In the genomic region with DNA sequence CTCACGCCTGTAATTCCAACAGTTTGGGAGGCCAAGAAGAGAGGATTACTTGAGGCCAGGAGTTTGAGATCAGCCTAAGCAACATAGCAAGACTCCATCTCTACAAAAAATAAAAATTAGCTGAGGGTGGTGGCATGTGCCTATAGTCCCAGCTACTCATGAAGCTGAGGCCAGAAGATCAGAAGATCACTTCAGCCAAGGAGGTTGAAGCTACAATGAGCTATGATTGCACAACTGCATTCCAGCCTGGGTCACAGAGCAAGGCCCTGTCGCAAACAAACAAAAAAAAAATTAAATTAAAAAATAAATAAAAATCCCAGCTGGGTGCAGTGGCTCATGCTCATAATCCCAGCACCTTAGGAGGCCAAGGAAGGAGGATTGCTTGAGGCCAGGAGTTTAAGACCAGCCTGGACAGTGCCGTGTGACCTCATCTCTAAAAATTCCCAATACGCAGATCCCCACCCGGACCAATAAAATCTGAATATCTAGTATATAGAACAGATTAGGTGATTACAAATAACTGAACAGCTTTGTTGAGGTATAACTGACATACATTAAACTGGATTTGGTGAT, we compare ENCODE assay signal across 19 cellular contexts. TPM values are rescaled to one million over a fixed set of nuclear protein-coding genes. Genes with fewer than 3 reads are reported as not detected.
DNase-seq lines count a peak whose midpoint lies in the region; ATAC-seq, FAIRE-seq and TF ChIP-seq lines count a peak whose summit lies in the region.
"Had no signal": no experiment of that assay in that cellular context is flagged by ENCODE, and none has a peak within 500 bp of the region (broad histone marks: within the 10 kb centered on the region; RNA-seq: fewer than 3 reads in every experiment).

No MANE protein-coding gene starts in this region.

- 65% methylated on average over 5 of the region's 5 CpGs for whole genome bisulfite sequencing in HepG2 (ENCODE audit: low lambda C conversion rate)

- FAIRE-seq in HepG2 (lab: Jason Lieb, UNC), result peak; percentile 71
- FAIRE-seq: GM12878, H1 had no signal

- H3K4me1 Mint-ChIP-seq in WTC11, result 0 out of 2 replicates have a peak, but pooled peaks cover 2% of the 10 kb centered on the region
- no peaks in the 10 kb centered on the region for H3K4me1 Mint-ChIP-seq in osteocyte (ENCODE audit: unreplicated experiment)

- H3K79me2 ChIP-seq in HepG2 (ENCODE audit: insufficient read depth, low read length), result no peaks in the 10 kb centered on the region

- H3K4me3 Mint-ChIP-seq in WTC11, result no peak overlapping the region
- no peak overlapping the region for H3K4me3 Mint-ChIP-seq in osteocyte (ENCODE audit: unreplicated experiment)
- H3K4me3 Mint-ChIP-seq: B cell; CD8-positive, alpha-beta T cell; H9 had no signal

- H3K4me1 ChIP-seq in HepG2 (ENCODE audit: insufficient read depth, low read length) (peaks cover 60% of the 10 kb centered on the region), Peyer's patch (no peaks in the 10 kb centered on the region)

- H3K27ac Mint-ChIP-seq in WTC11 (no peak overlapping the region), osteocyte (ENCODE audit: unreplicated experiment) (no peak overlapping the region)
- H3K27ac Mint-ChIP-seq: B cell, H9 had no signal

- no peak for TF ChIP-seq RAD21 in Ishikawa (IDR thresholded peaks at IDR 0.05; ENCODE audit: low read depth)
- TF ChIP-seq RAD21 in HepG2 (CRISPR knock-in tag; IDR thresholded peaks at IDR 0.05), result no peak

- H3K27me3 ChIP-seq in HepG2 (ENCODE audit: control insufficient read depth in 1 of 2, insufficient read depth in 2 of 2, low read length in 2 of 2) (no peaks in the 10 kb centered on the region), Peyer's patch (no peaks in the 10 kb centered on the region)
- H3K27me3 ChIP-seq: BLaER1 treated with 17β-estradiol and CSF1 and Interleukin-3, amounts not matched to agents 10 nM and 100 nM had no signal

- H3K9ac ChIP-seq in HepG2 (ENCODE audit: insufficient read depth, low read depth, low read length), result no peak overlapping the region
- H3K9ac ChIP-seq: BLaER1 treated with 17β-estradiol and CSF1 and Interleukin-3, amounts not matched to agents 10 nM and 100 nM had no signal

- peaks cover 17% of the 10 kb centered on the region for H3K9me3 ChIP-seq in HepG2 (ENCODE audit: low read length)
- H3K9me3 ChIP-seq in Peyer's patch, result no peaks in the 10 kb centered on the region

- no peak for TF ChIP-seq CTCF in WTC11 (IDR thresholded peaks at IDR 0.05)
- TF ChIP-seq CTCF in HepG2 (CRISPR knock-in tag; IDR thresholded peaks at IDR 0.05), result no peak
- no peak for TF ChIP-seq CTCF in osteocyte (IDR thresholded peaks at IDR 0.05)
- TF ChIP-seq CTCF in Peyer's patch (IDR thresholded peaks at IDR 0.05), result no peak

- intact Hi-C loops in HepG2 (cut with micrococcal nuclease; ENCODE audit: unreplicated experiment), result loop anchor here (5.0 kb wide), 1 partner anchor 140 kb away; no protein-coding TSS in a partner anchor

- CTCF ChIA-PET in WTC11 (lab: Charles Lee) (interaction anchor here (1.2 kb wide), 1 partner anchor 142 kb away, joined by 3 read pairs; no protein-coding TSS in a partner anchor), HepG2 (lab: Yijun Ruan, JAX; ENCODE audit: low intra/inter-chr PET ratio, low total read pairs) (no interaction called here)

- POLR2A ChIA-PET in WTC11 (lab: Charles Lee) (no interaction called here), HepG2 (lab: Yijun Ruan, JAX) (interaction anchor here (0.8 to 4.8 kb wide), 6 partner anchors 15 to 376 kb away, joined by 3 to 37 read pairs (median 4); a partner anchor contains a TSS)

- H3K36me3 Mint-ChIP-seq in WTC11 (no peaks in the 10 kb centered on the region), osteocyte (ENCODE audit: unreplicated experiment) (no peaks in the 10 kb centered on the region)
- H3K36me3 Mint-ChIP-seq: CD8-positive, alpha-beta T cell had no signal

- DNase-seq in WTC11 (ENCODE audit: low spot score) (no peak), HepG2 (ENCODE audit: low spot score) (peak; percentile 82), osteocyte (ENCODE audit: extremely low spot score, unreplicated experiment) (peak; percentile 44), Peyer's patch (no peak), ACHN (no peak), NCI-H2029 treated with DMSO at 0.1 percent for 48 hours (lab: John Stamatoyannopoulos, UW) (no peak)
- DNase-seq: 8988T; CD8-positive, alpha-beta T cell; COR-L47; DMS 273 treated with DMSO at 0.1 percent for 48 hours; DMS53; DND-41; EL; H9 had no signal

- H3K4me3 ChIP-seq in HepG2 (replicated peaks in 1 of 3; ENCODE audit: insufficient read depth in 1 of 3, low read depth in 2 of 3, low read length in 3 of 3), result no peak overlapping the region
- no peak overlapping the region for H3K4me3 ChIP-seq in Peyer's patch
- H3K4me3 ChIP-seq: BLaER1 treated with 17β-estradiol and CSF1 and Interleukin-3, amounts not matched to agents 10 nM and 100 nM; GM12878 had no signal

- H3K27me3 Mint-ChIP-seq in WTC11 (ENCODE audit: low read depth) (peaks cover 3% of the 10 kb centered on the region; the same call in 1 of the 2 replicates), osteocyte (ENCODE audit: unreplicated experiment) (no peaks in the 10 kb centered on the region)
- H3K27me3 Mint-ChIP-seq: B cell had no signal

- BruUV-seq in HepG2 (replicated peaks; lab: Mats Ljungman, UMichigan), result no TSS peak

- peaks cover 12% of the 10 kb centered on the region for H3K9me3 Mint-ChIP-seq in WTC11
- H3K9me3 Mint-ChIP-seq in osteocyte (ENCODE audit: unreplicated experiment), result no peaks in the 10 kb centered on the region
- H3K9me3 Mint-ChIP-seq: CD8-positive, alpha-beta T cell; H9 had no signal

- H2AFZ ChIP-seq in HepG2 (ENCODE audit: low read length), result no peak overlapping the region

- H4K20me1 ChIP-seq in HepG2 (ENCODE audit: insufficient read depth, low read length), result no peaks in the 10 kb centered on the region
- H4K20me1 ChIP-seq: BLaER1 treated with 17β-estradiol and CSF1 and Interleukin-3, amounts not matched to agents 10 nM and 100 nM had no signal

- ATAC-seq in WTC11 (no peak), HepG2 (peak; percentile 79)
- ATAC-seq: CD8-positive, alpha-beta T cell; GM12878 had no signal

- in situ Hi-C loops in HepG2 (cut with HindIII; ENCODE audit: extremely low pct_ligation_motif_present, low pct_unique_long_range_greater_than_20kb) (no loop called here), ACHN (cut with HindIII; ENCODE audit: low pct_ligation_motif_present, low pct_unique_long_range_greater_than_20kb, low sequenced_read_pairs) (no loop called here)

- no peak overlapping the region; the same call in 1 of the 2 replicates for H3K4me2 ChIP-seq in HepG2 (ENCODE audit: low read depth, low read length)
- H3K4me2 ChIP-seq: BLaER1 treated with 17β-estradiol and CSF1 and Interleukin-3, amounts not matched to agents 10 nM and 100 nM had no signal

- H3K27ac ChIP-seq in HepG2 (ENCODE audit: extremely low read length, insufficient read depth, low read length) (peak overlapping the region; percentile 64), Peyer's patch (no peak overlapping the region)
- H3K27ac ChIP-seq: BLaER1 treated with 17β-estradiol and CSF1 and Interleukin-3, amounts not matched to agents 10 nM and 100 nM had no signal

- TF ChIP-seq EP300 in Ishikawa (IDR thresholded peaks at IDR 0.05; ENCODE audit: borderline replicate concordance) (no peak), HepG2 (IDR thresholded peaks at IDR 0.05; ENCODE audit: low read depth in 2 of 2, low read length in 2 of 2) (peak in 1 of 2 experiments; percentile 82; a peak in 2 of 4 replicates), HepG2 (CRISPR knock-in tag; IDR thresholded peaks at IDR 0.05; ENCODE audit: borderline replicate concordance) (no peak; the same call in 1 of the 2 replicates)

- H3K36me3 ChIP-seq in HepG2 (replicated peaks in 1 of 2; ENCODE audit: control insufficient read depth in 1 of 2, insufficient read depth in 2 of 2, low read length in 2 of 2) (no peaks in the 10 kb centered on the region), Peyer's patch (no peaks in the 10 kb centered on the region)
- H3K36me3 ChIP-seq: BLaER1 treated with 17β-estradiol and CSF1 and Interleukin-3, amounts not matched to agents 10 nM and 100 nM had no signal

- TF ChIP-seq POLR2A in HepG2 (IDR thresholded peaks at IDR 0.05; ENCODE audit: insufficient read depth in 1 of 2, low read depth in 2 of 2, low read length in 2 of 2) (no peak), Peyer's patch (IDR thresholded peaks at IDR 0.05) (no peak)

TF ChIP-seq in Ishikawa, 13 proteins besides CTCF, POLR2A, EP300 and RAD21 (continues in another document):
- TF ChIP-seq NFIC (IDR thresholded peaks at IDR 0.05), result no peak

TF ChIP-seq in WTC11, 78 proteins besides CTCF, POLR2A, EP300 and RAD21:
- 0 out of 2 replicates have a peak, but pooled peaks have one; percentile 19 for TF ChIP-seq GABPB1 (CRISPR knock-in tag; IDR thresholded peaks at IDR 0.05)
- TF ChIP-seq MXD4 (CRISPR knock-in tag; IDR thresholded peaks at IDR 0.05; ENCODE audit: borderline replicate concordance), result no peak

TF ChIP-seq in HepG2, 621 proteins besides CTCF, POLR2A, EP300 and RAD21 (continues in another document):
- TF ChIP-seq CEBPB (IDR thresholded peaks at IDR 0.05; ENCODE audit: borderline replicate concordance, low read depth, low read length), result peak; percentile 98
- no peak for TF ChIP-seq NR3C1 (CRISPR knock-in tag; IDR thresholded peaks at IDR 0.05)

RNA-seq across cellular contexts. Expression of a gene that starts 18.2 kb away (rescaled TPM):
- 20.3 to 24.2 TPM (median 22.8 TPM) in 3 replicates for total RNA-seq in WTC11 (2021)
- total RNA-seq in HepG2 (2016; rRNA removed; fragmentation: Illumina TruSeq; extraction: Trizol), result 98.1 and 117 TPM in 2 replicates
- total RNA-seq in HepG2 (2016; cell fraction: cytosol; rRNA removed; fragmentation: Illumina TruSeq; extraction: Trizol; ENCODE audit: low read depth), result 101 and 109 TPM in 2 replicates
- total RNA-seq in HepG2 (2016; cell fraction: insoluble cytoplasmic fraction; rRNA removed; fragmentation: Illumina TruSeq; extraction: Trizol), result 106 and 115 TPM in 2 replicates
- total RNA-seq in HepG2 (2016; cell fraction: membrane; rRNA removed; fragmentation: Illumina TruSeq; extraction: Trizol), result 107 and 129 TPM in 2 replicates
- total RNA-seq in HepG2 (2016; cell fraction: nucleus; rRNA removed; fragmentation: Illumina TruSeq; extraction: Trizol), result 161 and 171 TPM in 2 replicates
- polyA plus RNA-seq in HepG2 (2011; rRNA removed), result 128 and 217 TPM in 2 replicates
- 62.4 and 72.6 TPM in 2 replicates for polyA plus RNA-seq in HepG2 (2011; cell fraction: cytosol; rRNA removed)
- 208 and 219 TPM in 2 replicates for polyA plus RNA-seq in HepG2 (2011; cell fraction: nucleus; rRNA removed)
- 35.1 and 53.6 TPM in 2 replicates for polyA plus RNA-seq in HepG2 (2012)
- polyA plus RNA-seq in HepG2 (2016; cell fraction: cytosol; fragmentation: Illumina TruSeq; extraction: Trizol; ENCODE audit: low read depth), result 30.6 and 34.0 TPM in 2 replicates
- 100 and 111 TPM in 2 replicates for polyA plus RNA-seq in HepG2 (2016; cell fraction: insoluble cytoplasmic fraction; fragmentation: Illumina TruSeq; extraction: Trizol; ENCODE audit: low read depth)
- polyA plus RNA-seq in HepG2 (2016; cell fraction: membrane; fragmentation: Illumina TruSeq; extraction: Trizol; ENCODE audit: low read depth), result 46.8 and 54.0 TPM in 2 replicates
- 251 and 257 TPM in 2 replicates for polyA plus RNA-seq in HepG2 (2016; cell fraction: nucleus; fragmentation: Illumina TruSeq; extraction: Trizol; ENCODE audit: insufficient read depth, low read depth)
- 0.33 and 64.9 TPM in 2 replicates for polyA minus RNA-seq in HepG2 (2011; rRNA and poly(A)+ RNA removed; ENCODE audit: low replicate concordance)
- 15.6 and 16.1 TPM in 2 replicates for polyA minus RNA-seq in HepG2 (2011; cell fraction: cytosol; rRNA and poly(A)+ RNA removed)
- polyA minus RNA-seq in HepG2 (2011; cell fraction: nucleus; rRNA and poly(A)+ RNA removed), result 264 and 280 TPM in 2 replicates
- 7.2 and 11.6 TPM in 2 replicates for total RNA-seq in osteocyte
- 10 to 100 TPM in 3 of 4 donors, 1 to 10 TPM in 1; 9.9 to 27.2 (median 10.8) TPM for total RNA-seq in Peyer's patch

Comparison
In these comparisons a context has a peak if more than half of its experiments do, and no peak if none do; other contexts are left out.
1. DNase-seq: peak in HepG2 (single experiment) and osteocyte (single experiment); none in WTC11 (single experiment), Peyer's patch (0 of 3), ACHN (single experiment) and NCI-H2029 treated with DMSO at 0.1 percent for 48 hours (single experiment).